ENCODE assay signal across 8 cellular contexts in genomic region chr1:240092301-240093119, GRCh38. TPM values are rescaled to one million over a fixed set of nuclear protein-coding genes. Genes with fewer than 3 reads are reported as not detected.
DNase-seq lines count a peak whose midpoint lies in the region; ATAC-seq, FAIRE-seq and TF ChIP-seq lines count a peak whose summit lies in the region.

No MANE protein-coding gene starts in this region.

- H3K4me2 ChIP-seq in GM12878 (ENCODE audit: control insufficient read depth, insufficient read depth), result no peak overlapping the region

- H3K4me3 ChIP-seq in GM12878 (no peak overlapping the region), iPS-20b (ENCODE audit: low read length) (peak overlapping the region; percentile 73; the same call in 1 of the 2 replicates)

- intact Hi-C loops in GM12878 (cut with micrococcal nuclease; ENCODE audit: unreplicated experiment), result no loop called here

- FAIRE-seq in GM12878 (lab: Jason Lieb, UNC), result no peak

- H4K20me1 ChIP-seq in GM12878 (ENCODE audit: control insufficient read depth, insufficient read depth), result no peaks in the 10 kb centered on the region

- no peak for TF ChIP-seq EP300 in GM12878 (IDR thresholded peaks at IDR 0.05; ENCODE audit: borderline replicate concordance in 1 of 2, control insufficient read depth in 1 of 2, low read depth in 2 of 2, low read length in 2 of 2)

- POLR2A ChIA-PET in GM12878 (lab: Charles Lee), result no interaction called here

- H3K9ac ChIP-seq in GM12878 (ENCODE audit: control insufficient read depth, insufficient read depth, low read length) (no peak overlapping the region), iPS-20b (ENCODE audit: low read depth, low read length) (no peak overlapping the region; the same call in 1 of the 2 replicates)

- H2AFZ ChIP-seq in GM12878 (ENCODE audit: control insufficient read depth, low read depth, low read length), result no peak overlapping the region

- no peaks in the 10 kb centered on the region; a peak in 1 of 4 replicates for H3K27me3 ChIP-seq in GM12878 (replicated peaks in 1 of 2; ENCODE audit: control insufficient read depth in 2 of 2, insufficient read depth in 2 of 2, low read length in 1 of 2)
- H3K27me3 ChIP-seq in iPS-20b (ENCODE audit: insufficient read depth, low read length), result peaks cover 54% of the 10 kb centered on the region

- no TSS peak for BruUV-seq in GM12878 (replicated peaks; lab: Mats Ljungman, UMichigan)

- CTCF ChIA-PET in GM12878 (lab: Yijun Ruan, JAX), result no interaction called here

- no peak for TF ChIP-seq CTCF in GM12878 (IDR thresholded peaks at IDR 0.05 in 2 of 3, conservative IDR thresholded peaks at IDR 0.05 in 1 of 3; ENCODE audit: control insufficient read depth in 2 of 3, extremely low read depth in 1 of 3, insufficient read depth in 1 of 3, low read depth in 3 of 3, low read length in 3 of 3)

- ATAC-seq in GM12878, result no peak; the same call in 2 of the 3 replicates
- ATAC-seq in HG03159 (IDR thresholded peaks at IDR 0.05; ENCODE audit: unreplicated experiment), result no peak

- H3K27ac ChIP-seq in GM12878 (ENCODE audit: control insufficient read depth, insufficient read depth) (no peak overlapping the region), iPS-20b (ENCODE audit: low read length) (no peak overlapping the region)

- no peaks in the 10 kb centered on the region for H3K79me2 ChIP-seq in GM12878 (ENCODE audit: control insufficient read depth, insufficient read depth, low read length)

- WGBS in GM12878 (ENCODE audit: insufficient coverage, insufficient replicate concordance, low lambda C conversion rate, missing lambda C conversion rate), result 14% methylated on average over 58 of the region's 70 CpGs

- no peak for TF ChIP-seq POLR2A in GM12878 (IDR thresholded peaks at IDR 0.05; ENCODE audit: low read depth, low read length)

- DNase-seq in stimulated activated CD4-positive, alpha-beta T cell treated with anti-CD3 and anti-CD28 coated beads, Interleukin-15, amount 100 ng/mL, for 24 hours, result peak; percentile 2
- no peak for DNase-seq in stimulated activated CD4-positive, alpha-beta T cell treated with anti-CD3 and anti-CD28 coated beads, Interleukin-4, amount 100 ng/mL, for 1 hour
- no peak for DNase-seq in GM12878 (ENCODE audit: low read depth, low spot score)
- peak; percentile 34 for DNase-seq in superior temporal gyrus (ENCODE audit: extremely low spot score)
- DNase-seq in stimulated activated naive CD4-positive, alpha-beta T cell treated with Interleukin-2 at 50 U/mL for 16 hours (lab: John Stamatoyannopoulos, UW), result no peak
- DNase-seq in LoVo (ENCODE audit: low spot score), result no peak

- RAD21 ChIA-PET in GM12878 (lab: Charles Lee; ENCODE audit: unreplicated experiment), result no interaction called here

- no peak for TF ChIP-seq RAD21 in GM12878 (IDR thresholded peaks at IDR 0.05; ENCODE audit: insufficient read depth, low read depth, low read length)

- no peaks in the 10 kb centered on the region for H3K36me3 ChIP-seq in GM12878 (ENCODE audit: control insufficient read depth in 2 of 2, insufficient read depth in 2 of 2, low read length in 1 of 2)
- no peaks in the 10 kb centered on the region for H3K36me3 ChIP-seq in iPS-20b (ENCODE audit: insufficient read depth, low read depth, low read length)

- no peaks in the 10 kb centered on the region for H3K9me3 ChIP-seq in GM12878 (replicated peaks; ENCODE audit: control insufficient read depth, insufficient read depth, low read length)
- H3K9me3 ChIP-seq in iPS-20b (ENCODE audit: insufficient read depth, low read depth, low read length), result no peaks in the 10 kb centered on the region

- SMC1A ChIA-PET in GM12878 (lab: Charles Lee; ENCODE audit: uncharacterized antibody, unreplicated experiment), result no interaction called here

- H3K4me1 ChIP-seq in GM12878 (ENCODE audit: control insufficient read depth, insufficient read depth, low read length), result no peaks in the 10 kb centered on the region
- peaks cover 6% of the 10 kb centered on the region; the same call in 1 of the 2 replicates for H3K4me1 ChIP-seq in iPS-20b (ENCODE audit: insufficient read depth, low read length)

- in situ Hi-C loops in GM12878 (cut with MboI), result no loop called here

TF ChIP-seq in GM12878, 131 proteins besides CTCF, POLR2A, EP300 and RAD21:
- TF ChIP-seq BCL11A (IDR thresholded peaks at IDR 0.05; ENCODE audit: low read depth, low read length) (no peak), RFX5 (IDR thresholded peaks at IDR 0.05; ENCODE audit: low read depth, low read length) (no peak), SUZ12 (IDR thresholded peaks at IDR 0.05; ENCODE audit: unreplicated experiment) (peak; percentile 4), HDGF (IDR thresholded peaks at IDR 0.05) (no peak), SREBF2 (IDR thresholded peaks at IDR 0.05; ENCODE audit: low read length) (no peak), NR2C2 (IDR thresholded peaks at IDR 0.05; ENCODE audit: borderline replicate concordance, control insufficient read depth, insufficient read length, low read depth) (no peak), NKRF (conservative IDR thresholded peaks at IDR 0.05) (no peak)

RNA-seq across cellular contexts. Expression of gene FMN2, which starts 0.8 kb away (rescaled TPM):
- 0.86 and 0.95 TPM in 2 replicates for total RNA-seq in GM12878 (2013; cell fraction: nucleolus; rRNA removed)
- not detected in 2 replicates for total RNA-seq in GM12878 (2014; rRNA removed)
- total RNA-seq in GM12878 (2014; rRNA removed; fragmentation: Illumina TruSeq; extraction: Trizol), result not detected in 2 replicates
- not detected in 2 replicates for total RNA-seq in GM12878 (2021)
- not detected for polyA plus RNA-seq in GM12878 (2011; ENCODE audit: low read depth)
- polyA plus RNA-seq in GM12878 (2011; rRNA removed), result 0.60 and 0.73 TPM in 2 replicates
- 0.09 and 0.32 TPM in 2 replicates for polyA plus RNA-seq in GM12878 (2011; cell fraction: cytosol; rRNA removed)
- polyA plus RNA-seq in GM12878 (2011; cell fraction: nucleus; rRNA removed), result 0.22 TPM in 1 of 2 replicates, not detected in the other
- polyA plus RNA-seq in GM12878 (2012), result not detected in 2 replicates
- polyA plus RNA-seq in GM12878 (2014; fragmentation: Illumina TruSeq; extraction: Trizol), result not detected in 2 replicates
- not detected for polyA plus RNA-seq in GM12878 (2014; fragmentation: Nextera tagmentation; extraction: Ambion mirVana)
- polyA plus RNA-seq in GM12878 (2014; rRNA removed), result not detected in 2 replicates
- not detected for polyA plus RNA-seq in GM12878 (2016; fragmentation: Nextera tagmentation; extraction: Ambion mirVana)
- polyA minus RNA-seq in GM12878 (2011; rRNA and poly(A)+ RNA removed), result 0.15 TPM in 1 of 2 replicates, not detected in the other
- not detected in 2 replicates for polyA minus RNA-seq in GM12878 (2011; cell fraction: cytosol; rRNA and poly(A)+ RNA removed)
- not detected in 2 replicates for polyA minus RNA-seq in GM12878 (2011; cell fraction: nucleus; rRNA and poly(A)+ RNA removed)

Comparison
In these comparisons a context has a peak if more than half of its experiments do, and no peak if none do; other contexts are left out.
1. DNase-seq: peak in stimulated activated CD4-positive, alpha-beta T cell treated with anti-CD3 and anti-CD28 coated beads, Interleukin-15, amount 100 ng/mL, for 24 hours (single experiment) and superior temporal gyrus (single experiment); none in stimulated activated CD4-positive, alpha-beta T cell treated with anti-CD3 and anti-CD28 coated beads, Interleukin-4, amount 100 ng/mL, for 1 hour (single experiment), GM12878 (single experiment), stimulated activated naive CD4-positive, alpha-beta T cell treated with Interleukin-2 at 50 U/mL for 16 hours (single experiment) and LoVo (single experiment).